ENCODE assay signal across 1 cellular context in the genomic region with DNA sequence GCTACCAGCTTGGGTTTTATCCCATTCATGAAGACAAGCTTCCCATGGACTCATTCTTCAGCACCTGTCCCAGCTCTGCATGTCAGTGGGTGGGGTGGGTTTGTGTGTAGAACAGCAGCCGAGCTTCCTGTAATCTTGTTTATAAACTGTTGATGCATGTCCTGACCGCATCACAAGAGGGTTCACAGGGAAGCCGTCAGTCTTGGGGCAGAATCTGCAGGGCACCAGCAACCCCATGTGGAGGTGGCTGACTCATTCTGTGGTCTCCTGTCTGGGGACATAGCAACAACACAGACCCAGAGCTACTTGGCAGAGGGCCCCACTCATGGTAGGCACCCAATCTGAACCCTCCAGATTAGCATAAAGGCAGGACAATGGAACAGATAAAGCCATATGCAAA.
A peak's percentile ranks its signal among the peaks of the same experiment; 100 is the strongest.
TF ChIP-seq lines count a peak whose summit lies in the region.

No MANE protein-coding gene starts in this region.

TF ChIP-seq in HCT116, 20 proteins besides CTCF, POLR2A, EP300 and RAD21 (continued from another document):
- TF ChIP-seq POLR2AphosphoS5 (IDR thresholded peaks at IDR 0.05; ENCODE audit: low read depth, low read length) (peak; percentile 22; the same call in 1 of the 2 replicates), YY1 (IDR thresholded peaks at IDR 0.05; ENCODE audit: extremely low read depth, insufficient replicate concordance, low read depth, low read length) (no peak), ELF1 (IDR thresholded peaks at IDR 0.05; ENCODE audit: borderline replicate concordance, low read depth) (no peak)
TF ChIP-seq in HCT116: peak in this region for 5.
